11 cellular contexts compared by ENCODE assay signal in the genomic region with DNA sequence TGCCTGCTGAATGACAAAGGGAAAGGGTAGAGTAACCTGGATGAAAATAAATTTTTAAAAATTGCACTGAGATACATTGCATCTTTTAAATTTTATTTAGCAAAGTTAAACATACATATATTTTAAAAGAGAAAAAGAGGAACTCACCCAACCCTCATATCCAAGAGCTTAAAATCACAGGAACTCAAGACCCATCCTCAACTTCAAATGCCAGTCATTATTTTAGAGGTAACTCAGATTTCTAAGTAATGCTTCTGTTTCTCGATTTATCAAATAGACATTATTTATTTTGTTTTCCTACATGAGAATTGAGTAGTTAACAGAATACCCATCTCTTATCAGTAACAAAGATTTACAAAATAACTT. TPM values are rescaled to one million over a fixed set of nuclear protein-coding genes. Genes with fewer than 3 reads are reported as not detected.
DNase-seq lines count a peak whose midpoint lies in the region; ATAC-seq and TF ChIP-seq lines count a peak whose summit lies in the region.
"Had no signal": no experiment of that assay in that cellular context is flagged by ENCODE, and none has a peak within 500 bp of the region (broad histone marks: within the 10 kb centered on the region; RNA-seq: fewer than 3 reads in every experiment).

No MANE protein-coding gene starts in this region.

- H2AFZ ChIP-seq in SU-DHL-6 (ENCODE audit: low read depth, low read length, severe bottlenecking), result no peak overlapping the region
- no peak overlapping the region for H2AFZ ChIP-seq in hepatocyte

- H3K79me2 ChIP-seq in SU-DHL-6 (ENCODE audit: insufficient read depth, low read length) (peaks cover 33% of the 10 kb centered on the region), hepatocyte (peaks cover 51% of the 10 kb centered on the region)

- no peaks in the 10 kb centered on the region for H3K27me3 Mint-ChIP-seq in activated T-cell treated with anti-CD3 and anti-CD28 coated beads, Interleukin-2, amount 50 U/mL, for 24 hours

- H3K4me2 ChIP-seq in SU-DHL-6 (ENCODE audit: low read depth, low read length, poor library complexity, severe bottlenecking), result peak overlapping the region; percentile 89
- H3K4me2 ChIP-seq in hepatocyte, result peak overlapping the region; percentile 85

- peaks cover 55% of the 10 kb centered on the region for H3K36me3 Mint-ChIP-seq in activated T-cell treated with anti-CD3 and anti-CD28 coated beads, Interleukin-2, amount 50 U/mL, for 24 hours (ENCODE audit: low read depth)

- 79% methylated on average over 1 of the region's 1 CpG for WGBS in hepatocyte (ENCODE audit: low lambda C conversion rate, missing lambda C conversion rate)

- peaks cover 75% of the 10 kb centered on the region for H3K4me1 Mint-ChIP-seq in activated T-cell treated with anti-CD3 and anti-CD28 coated beads, Interleukin-2, amount 50 U/mL, for 24 hours (ENCODE audit: low read depth)

- no peak overlapping the region for H3K4me3 ChIP-seq in SU-DHL-6 (ENCODE audit: insufficient read depth, low read length, poor library complexity, severe bottlenecking)
- no peak overlapping the region for H3K4me3 ChIP-seq in hepatocyte
- H3K4me3 ChIP-seq: MG63 had no signal

- H3K9me2 ChIP-seq in SU-DHL-6 (replicated peaks; ENCODE audit: insufficient read depth, low read length) (no peaks in the 10 kb centered on the region), hepatocyte (replicated peaks; ENCODE audit: insufficient read depth) (no peaks in the 10 kb centered on the region)

- peaks cover 50% of the 10 kb centered on the region for H3F3A ChIP-seq in SU-DHL-6 (ENCODE audit: insufficient read depth)

- H3K9me3 ChIP-seq in SU-DHL-6 (ENCODE audit: insufficient read depth, low read length) (no peaks in the 10 kb centered on the region), hepatocyte (ENCODE audit: low read depth) (no peaks in the 10 kb centered on the region)
- H3K9me3 ChIP-seq: MG63 had no signal

- peak overlapping the region; percentile 53 for H3K27ac Mint-ChIP-seq in activated T-cell treated with anti-CD3 and anti-CD28 coated beads, Interleukin-2, amount 50 U/mL, for 24 hours

- ATAC-seq in GM18519 (IDR thresholded peaks at IDR 0.05; ENCODE audit: low FRiP score, unreplicated experiment) (no peak), HG02571 (IDR thresholded peaks at IDR 0.05; ENCODE audit: unreplicated experiment) (no peak)
- ATAC-seq: activated T-cell treated with anti-CD3 and anti-CD28 coated beads, Interleukin-2, amount 50 U/mL, for 4 hours had no signal

- no peaks in the 10 kb centered on the region for H4K20me1 ChIP-seq in SU-DHL-6 (ENCODE audit: low read depth, low read length)
- H4K20me1 ChIP-seq in hepatocyte (ENCODE audit: insufficient read depth, poor library complexity, severe bottlenecking), result peaks cover 51% of the 10 kb centered on the region

- H3K27ac ChIP-seq in SU-DHL-6 (ENCODE audit: low read depth, low read length) (peak overlapping the region; percentile 79), hepatocyte (peak overlapping the region; percentile 96)

- H3K36me3 ChIP-seq in SU-DHL-6 (ENCODE audit: low read length), result no peaks in the 10 kb centered on the region
- H3K36me3 ChIP-seq in hepatocyte (replicated peaks; ENCODE audit: insufficient read depth, low read depth), result no peaks in the 10 kb centered on the region

- no peak for DNase-seq in activated T-cell treated with anti-CD3 and anti-CD28 coated beads, Interleukin-2, amount 50 U/mL, for 24 hours
- no peak for DNase-seq in activated T-cell treated with anti-CD3 and anti-CD28 coated beads, Interleukin-2, amount 50 U/mL, for 1 hour
- DNase-seq in hepatocyte (ENCODE audit: low spot score), result no peak
- DNase-seq in superior temporal gyrus (ENCODE audit: extremely low spot score), result peak; percentile 38
- DNase-seq in hippocampal formation (lab: John Stamatoyannopoulos, UW), result no peak
- DNase-seq: activated T-cell treated with anti-CD3 and anti-CD28 coated beads, Interleukin-2, amount 50 U/mL, for 4 hours; cortex of kidney; MG63 had no signal

- H3K4me1 ChIP-seq in hepatocyte (ENCODE audit: insufficient read depth), result peaks cover 72% of the 10 kb centered on the region

- no peak overlapping the region for H3K4me3 Mint-ChIP-seq in activated T-cell treated with anti-CD3 and anti-CD28 coated beads, Interleukin-2, amount 50 U/mL, for 24 hours

- no peak overlapping the region for H3K9ac ChIP-seq in SU-DHL-6 (ENCODE audit: low read length)

- no peaks in the 10 kb centered on the region for H3K9me3 Mint-ChIP-seq in activated T-cell treated with anti-CD3 and anti-CD28 coated beads, Interleukin-2, amount 50 U/mL, for 24 hours
- H3K9me3 Mint-ChIP-seq: activated T-cell treated with anti-CD3 and anti-CD28 coated beads, Interleukin-2, amount 50 U/mL, for 4 hours had no signal

- no peak for TF ChIP-seq CTCF in SU-DHL-6 (IDR thresholded peaks at IDR 0.05; ENCODE audit: insufficient read depth, low read length, poor library complexity, severe bottlenecking)
- TF ChIP-seq CTCF in hepatocyte (IDR thresholded peaks at IDR 0.05; ENCODE audit: poor library complexity), result no peak

- H3K27me3 ChIP-seq in SU-DHL-6 (ENCODE audit: low read length) (no peaks in the 10 kb centered on the region), hepatocyte (no peaks in the 10 kb centered on the region)
- H3K27me3 ChIP-seq: MG63 had no signal

RNA-seq across cellular contexts. Expression of a gene that starts 32.4 kb away (rescaled TPM):
- total RNA-seq in hepatocyte, result 65.8 and 69.7 TPM in 2 replicates
- 70.8 and 80.7 TPM in 2 replicates for polyA plus RNA-seq in hepatocyte
